Comparison of ENCODE assay signal across 30 cellular contexts in the genomic region with DNA sequence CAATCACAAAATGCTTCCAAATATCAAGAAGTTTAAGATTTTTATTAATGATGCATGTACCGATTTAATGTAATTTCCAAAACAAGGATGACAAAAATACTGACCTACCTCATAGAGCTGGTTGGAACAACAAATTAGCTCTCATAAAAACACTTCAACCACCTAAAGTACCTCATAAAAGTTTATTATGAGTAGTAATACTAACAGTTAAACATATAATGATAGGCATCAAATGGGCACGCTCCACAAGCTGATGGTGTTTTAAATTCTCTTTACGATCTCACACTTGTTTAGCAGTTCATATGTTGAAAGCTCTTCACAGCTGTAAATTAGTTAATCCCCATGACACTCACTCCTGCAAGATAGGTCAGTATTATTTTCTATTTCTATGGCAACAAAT.
"Had no signal": no experiment of that assay in that cellular context is flagged by ENCODE, and none has a peak within 500 bp of the region (broad histone marks: within the 10 kb centered on the region; RNA-seq: fewer than 3 reads in every experiment).

No MANE protein-coding gene starts in this region.

- H3K27ac ChIP-seq: neural progenitor cell, pancreas, psoas muscle, right lobe of liver, sigmoid colon, suprapubic skin, testis, tibial artery, transverse colon, upper lobe of right lung, uterus had no signal

- H3K27me3 Mint-ChIP-seq: progenitor cell of endocrine pancreas, type B pancreatic cell had no signal

- H3K4me3 ChIP-seq: neural progenitor cell, pancreas, psoas muscle, right lobe of liver, sigmoid colon, suprapubic skin, testis, tibial artery, transverse colon, upper lobe of right lung, uterus had no signal

- H3K27me3 ChIP-seq: neural progenitor cell, pancreas, right lobe of liver, sigmoid colon, suprapubic skin, testis, tibial artery, transverse colon, upper lobe of right lung, uterus had no signal

- H3K4me1 Mint-ChIP-seq: naive thymus-derived CD4-positive, alpha-beta T cell; natural killer cell; stimulated activated memory B cell treated with anti-CD40 and anti-IgM and Interleukin-4, amounts not matched to agents 10 μg/mL and 1 μg/mL and 100 μg/mL, for 72 hours; stimulated activated naive CD8-positive, alpha-beta T cell treated with anti-CD3 and anti-CD28 coated beads, Interleukin-15, amount 100 ng/mL, for 72 hours had no signal

- ATAC-seq: naive thymus-derived CD4-positive, alpha-beta T cell; natural killer cell; pancreas; psoas muscle; right cardiac atrium; right lobe of liver; stimulated activated memory B cell treated with anti-CD40 and anti-IgM and Interleukin-4, amounts not matched to agents 10 μg/mL and 1 μg/mL and 100 μg/mL, for 72 hours; stimulated activated naive CD8-positive, alpha-beta T cell treated with anti-CD3 and anti-CD28 coated beads, Interleukin-15, amount 100 ng/mL, for 72 hours; stimulated activated naive CD8-positive, alpha-beta T cell treated with anti-CD3 and anti-CD28 coated beads, Interleukin-15, Interleukin-2, amounts not matched to agents 100 U/mL and 50 U/mL, for 24 hours; upper lobe of right lung had no signal

- H3K9me3 ChIP-seq: pancreas, right lobe of liver, testis, upper lobe of right lung, uterus had no signal

- DNase-seq: naive thymus-derived CD4-positive, alpha-beta T cell; natural killer cell; occipital lobe; pancreas; posterior cingulate gyrus; psoas muscle; right cardiac atrium; right lobe of liver; sigmoid colon; small intestine; stimulated activated CD4-positive, alpha-beta T cell treated with anti-CD3 and anti-CD28 coated beads, Interleukin-15, amount 100 ng/mL, for 24 hours; stimulated activated CD4-positive, alpha-beta T cell treated with anti-CD3 and anti-CD28 coated beads, Interleukin-2, amount 100 ng/mL, for 24 hours; stimulated activated CD4-positive, alpha-beta T cell treated with anti-CD3 and anti-CD28 coated beads, Interleukin-4, amount 100 ng/mL, for 1 hour; stimulated activated CD4-positive, alpha-beta T cell treated with anti-CD3 and anti-CD28 coated beads, Interleukin-4, amount 100 ng/mL, for 4 hours; stimulated activated CD8-positive, alpha-beta memory T cell treated with anti-CD3 and anti-CD28 coated beads, Interleukin-4, amount 100 ng/mL, for 48 hours; stimulated activated naive CD4-positive, alpha-beta T cell; stimulated activated naive CD8-positive, alpha-beta T cell treated with anti-CD3 and anti-CD28 coated beads, Interleukin-15, amount 100 ng/mL, for 72 hours; stimulated activated naive CD8-positive, alpha-beta T cell treated with anti-CD3 and anti-CD28 coated beads, Interleukin-15, Interleukin-2, amounts not matched to agents 100 U/mL and 50 U/mL, for 24 hours; substantia nigra; testis; tibial artery; transverse colon; upper lobe of right lung; uterus had no signal

- H3K36me3 Mint-ChIP-seq: natural killer cell; neural progenitor cell; stimulated activated memory B cell treated with anti-CD40 and anti-IgM and Interleukin-4, amounts not matched to agents 10 μg/mL and 1 μg/mL and 100 μg/mL, for 72 hours; type B pancreatic cell had no signal

- H3K4me3 Mint-ChIP-seq: naive thymus-derived CD4-positive, alpha-beta T cell; natural killer cell; nephron; neural progenitor cell; stimulated activated memory B cell treated with anti-CD40 and anti-IgM and Interleukin-4, amounts not matched to agents 10 μg/mL and 1 μg/mL and 100 μg/mL, for 72 hours; stimulated activated naive CD8-positive, alpha-beta T cell treated with anti-CD3 and anti-CD28 coated beads, Interleukin-15, amount 100 ng/mL, for 72 hours; type B pancreatic cell had no signal

- H3K36me3 ChIP-seq: neural progenitor cell, pancreas, right lobe of liver, sigmoid colon, suprapubic skin, tibial artery, transverse colon, upper lobe of right lung, uterus had no signal

- H3K4me1 ChIP-seq: pancreas, psoas muscle, right lobe of liver, sigmoid colon, suprapubic skin, testis, tibial artery, transverse colon, upper lobe of right lung, uterus had no signal

- H3K27ac Mint-ChIP-seq: natural killer cell; nephron; neural progenitor cell; progenitor cell of endocrine pancreas; stimulated activated memory B cell treated with anti-CD40 and anti-IgM and Interleukin-4, amounts not matched to agents 10 μg/mL and 1 μg/mL and 100 μg/mL, for 72 hours; stimulated activated naive CD8-positive, alpha-beta T cell treated with anti-CD3 and anti-CD28 coated beads, Interleukin-15, amount 100 ng/mL, for 72 hours; type B pancreatic cell had no signal
